Comparison of ENCODE assay signal across 1 cellular context in the genomic region with DNA sequence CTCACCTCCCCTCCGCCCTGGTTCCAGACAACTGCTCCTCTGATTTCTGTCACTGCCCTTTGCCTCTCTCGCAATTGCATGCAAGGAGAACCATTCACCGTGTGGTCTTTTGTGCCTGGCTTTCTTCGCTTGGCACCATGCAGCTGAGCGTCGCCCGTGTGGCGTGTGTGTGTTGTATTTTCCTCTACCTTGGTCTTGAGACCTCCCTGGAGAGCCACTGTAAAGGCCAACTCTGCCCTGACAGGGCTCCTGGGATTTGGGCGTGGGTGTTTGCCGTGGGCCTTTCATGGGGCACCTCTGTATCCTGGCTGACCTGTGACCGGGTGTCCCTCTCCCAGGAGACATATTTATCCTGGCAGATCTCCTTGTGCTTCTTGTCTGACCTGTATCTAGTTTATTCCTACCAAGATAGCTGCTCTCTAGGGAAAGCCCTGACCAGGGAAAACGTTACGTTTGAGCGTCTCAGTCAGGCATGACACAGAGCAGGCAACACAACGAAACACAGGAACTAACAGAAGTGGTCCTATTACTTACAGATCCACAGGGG.
TF ChIP-seq lines count a peak whose summit lies in the region.

No MANE protein-coding gene starts in this region.

TF ChIP-seq in A549, 52 proteins besides CTCF, POLR2A, EP300 and RAD21 (continued from another document):
- TF ChIP-seq SREBF2 (IDR thresholded peaks at IDR 0.05) = no peak
